ENCODE assay signal across 9 cellular contexts in the genomic region with DNA sequence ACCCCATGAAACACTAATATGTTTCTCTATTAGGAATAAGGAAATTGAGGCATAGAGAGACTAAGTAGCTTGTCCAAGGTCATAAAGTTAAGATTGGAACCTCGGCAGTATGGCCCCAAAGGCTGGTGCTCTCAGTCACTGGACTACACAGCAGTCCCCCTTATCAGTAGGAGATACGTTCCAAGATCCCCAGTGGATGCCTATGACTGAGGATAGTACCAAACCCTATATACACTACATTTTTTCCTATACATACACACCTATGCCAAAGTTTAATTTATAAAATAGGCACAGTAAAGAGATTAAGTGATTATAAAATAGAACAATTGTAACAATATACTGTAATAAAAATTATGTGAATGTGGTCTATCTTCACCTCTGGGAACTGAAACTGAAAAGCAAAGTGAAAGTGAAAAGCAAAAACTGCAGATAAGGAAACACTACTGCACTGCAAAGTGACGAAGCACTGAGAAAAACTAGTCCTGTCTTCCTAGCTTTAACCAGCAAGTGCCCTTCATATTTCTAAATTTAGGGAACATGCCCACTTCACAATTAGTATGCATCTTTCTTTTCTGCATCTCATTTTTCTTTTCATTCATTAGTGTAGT.
DNase-seq lines count a peak whose midpoint lies in the region; ATAC-seq and TF ChIP-seq lines count a peak whose summit lies in the region.
"Had no signal": no experiment of that assay in that cellular context is flagged by ENCODE, and none has a peak within 500 bp of the region (broad histone marks: within the 10 kb centered on the region; RNA-seq: fewer than 3 reads in every experiment).

No MANE protein-coding gene starts in this region.

- peak; percentile 80 for DNase-seq in GM12865 (ENCODE audit: low read depth)
- DNase-seq in activated CD8-positive, alpha-beta T cell treated with anti-CD3 and anti-CD28 coated beads, Interleukin-2, amount 10 ng/mL, durations not matched to agents 7 days and 5 days: peak; percentile 33
- no peak for DNase-seq in mucosa of descending colon
- DNase-seq in HK-2 (ENCODE audit: unreplicated experiment): no peak
- DNase-seq in head of caudate nucleus: no peak
- DNase-seq in GOT3 (lab: John Stamatoyannopoulos, UW): no peak
- DNase-seq in SK-N-SH: no peak
- DNase-seq: IMR-90 had no signal

- POLR2A ChIA-PET in activated CD8-positive, alpha-beta T cell treated with anti-CD3 and anti-CD28 coated beads, Interleukin-2, amount 10 ng/mL, durations not matched to agents 7 days and 5 days (lab: Charles Lee): interaction anchor here (1.0 kb wide), 1 partner anchor 97 kb away, joined by 3 read pairs; a partner anchor contains a TSS
- POLR2A ChIA-PET in SK-N-SH (lab: Yijun Ruan, JAX): no interaction called here

- peaks cover 51% of the 10 kb centered on the region for H3K4me1 Mint-ChIP-seq in activated CD8-positive, alpha-beta T cell treated with anti-CD3 and anti-CD28 coated beads, Interleukin-2, amount 10 ng/mL, durations not matched to agents 7 days and 5 days (ENCODE audit: low read depth)

- no peak overlapping the region for H3K9ac ChIP-seq in SK-N-SH

- WGBS in SK-N-SH (ENCODE audit: low lambda C conversion rate): 86% methylated on average over 3 of the region's 3 CpGs

- H3K9me2 ChIP-seq in SK-N-SH: no peaks in the 10 kb centered on the region

- no peaks in the 10 kb centered on the region for H3K36me3 ChIP-seq in mucosa of descending colon (ENCODE audit: low read depth)
- peaks cover 9 to 30% of the 10 kb centered on the region in 2 experiments for H3K36me3 ChIP-seq in SK-N-SH (replicated peaks in 1 of 2; ENCODE audit: control insufficient read depth in 1 of 2, insufficient read depth in 2 of 2, low read length in 1 of 2)

- H3K27me3 Mint-ChIP-seq in activated CD8-positive, alpha-beta T cell treated with anti-CD3 and anti-CD28 coated beads, Interleukin-2, amount 10 ng/mL, durations not matched to agents 7 days and 5 days (ENCODE audit: low read depth): no peaks in the 10 kb centered on the region

- ATAC-seq in HG02759 (IDR thresholded peaks at IDR 0.05; ENCODE audit: unreplicated experiment): peak; percentile 32
- peak; percentile 81 for ATAC-seq in activated CD8-positive, alpha-beta T cell treated with anti-CD3 and anti-CD28 coated beads, Interleukin-2, amount 10 ng/mL, durations not matched to agents 7 days and 5 days
- peak; percentile 73 for ATAC-seq in mucosa of descending colon

- CTCF ChIA-PET in activated CD8-positive, alpha-beta T cell treated with anti-CD3 and anti-CD28 coated beads, Interleukin-2, amount 10 ng/mL, durations not matched to agents 7 days and 5 days (lab: Charles Lee): interaction anchor here (0.7 to 4.2 kb wide), 7 partner anchors 14 to 258 kb away, joined by 3 to 26 read pairs (median 4); a partner anchor contains a TSS
- CTCF ChIA-PET in SK-N-SH (lab: Yijun Ruan, JAX): interaction anchor here (1.0 to 1.1 kb wide), 3 partner anchors 19 to 258 kb away, joined by 3 to 5 read pairs (median 3); a partner anchor contains a TSS

- no peaks in the 10 kb centered on the region for H3K27me3 ChIP-seq in SK-N-SH (ENCODE audit: insufficient read depth)

- no peaks in the 10 kb centered on the region for H4K20me1 ChIP-seq in SK-N-SH (ENCODE audit: insufficient read depth)

- H3K36me3 Mint-ChIP-seq in activated CD8-positive, alpha-beta T cell treated with anti-CD3 and anti-CD28 coated beads, Interleukin-2, amount 10 ng/mL, durations not matched to agents 7 days and 5 days (ENCODE audit: low read depth): peaks cover 34% of the 10 kb centered on the region

- no peak overlapping the region for H3K4me2 ChIP-seq in SK-N-SH

- peak overlapping the region; percentile 83 for H3K27ac Mint-ChIP-seq in activated CD8-positive, alpha-beta T cell treated with anti-CD3 and anti-CD28 coated beads, Interleukin-2, amount 10 ng/mL, durations not matched to agents 7 days and 5 days

- TF ChIP-seq CTCF in GM12865 (IDR thresholded peaks at IDR 0.05; ENCODE audit: insufficient read depth, low read depth, low read length, missing control alignments) (no peak), mucosa of descending colon (IDR thresholded peaks at IDR 0.05) (no peak), SK-N-SH (IDR thresholded peaks at IDR 0.05) (no peak)

- H3K9me3 ChIP-seq in mucosa of descending colon: no peaks in the 10 kb centered on the region
- H3K9me3 ChIP-seq in SK-N-SH: no peaks in the 10 kb centered on the region

- intact Hi-C loops in mucosa of descending colon (cut with DNase I, micrococcal nuclease): no loop called here
- intact Hi-C loops in head of caudate nucleus (cut with DNase I): no loop called here

- H3K79me2 ChIP-seq in SK-N-SH (ENCODE audit: insufficient read depth): no peaks in the 10 kb centered on the region

- H3K4me3 ChIP-seq in GM12865 (ENCODE audit: low read depth, low read length): no peak overlapping the region
- H3K4me3 ChIP-seq in mucosa of descending colon: no peak overlapping the region
- no peak overlapping the region for H3K4me3 ChIP-seq in SK-N-SH (ENCODE audit: low read depth in 2 of 2, low read length in 1 of 2)

- no peak overlapping the region for H2AFZ ChIP-seq in SK-N-SH (ENCODE audit: low read depth)

- TF ChIP-seq EP300 in SK-N-SH (IDR thresholded peaks at IDR 0.05; ENCODE audit: borderline replicate concordance in 1 of 2, low read depth in 1 of 2, low read length in 1 of 2): no peak

- TF ChIP-seq RAD21 in SK-N-SH (IDR thresholded peaks at IDR 0.05; ENCODE audit: low read length): no peak

- no peak overlapping the region for H3K27ac ChIP-seq in SK-N-SH (ENCODE audit: low read depth in 2 of 2, low read length in 1 of 2)

- H3F3A ChIP-seq in SK-N-SH (replicated peaks; ENCODE audit: insufficient read depth): no peaks in the 10 kb centered on the region

- H3K4me3 Mint-ChIP-seq in activated CD8-positive, alpha-beta T cell treated with anti-CD3 and anti-CD28 coated beads, Interleukin-2, amount 10 ng/mL, durations not matched to agents 7 days and 5 days: peak overlapping the region; percentile 35

- no peaks in the 10 kb centered on the region for H3K9me3 Mint-ChIP-seq in activated CD8-positive, alpha-beta T cell treated with anti-CD3 and anti-CD28 coated beads, Interleukin-2, amount 10 ng/mL, durations not matched to agents 7 days and 5 days (ENCODE audit: insufficient read depth)

- H3K4me1 ChIP-seq in mucosa of descending colon (ENCODE audit: low read depth): peaks cover 15% of the 10 kb centered on the region
- H3K4me1 ChIP-seq in SK-N-SH (ENCODE audit: control insufficient read depth in 1 of 2, insufficient read depth in 2 of 2, low read depth in 1 of 2, low read length in 1 of 2): no peaks in the 10 kb centered on the region

TF ChIP-seq in SK-N-SH, 30 proteins besides CTCF, POLR2A, EP300 and RAD21:
- no peak for TF ChIP-seq EZH2phosphoT487 (IDR thresholded peaks at IDR 0.05; ENCODE audit: borderline replicate concordance, low read depth)
- no peak for TF ChIP-seq YY1 (IDR thresholded peaks at IDR 0.05; ENCODE audit: low read depth)
- no peak for TF ChIP-seq TCF12 (IDR thresholded peaks at IDR 0.05)
- TF ChIP-seq, protein P1, sequence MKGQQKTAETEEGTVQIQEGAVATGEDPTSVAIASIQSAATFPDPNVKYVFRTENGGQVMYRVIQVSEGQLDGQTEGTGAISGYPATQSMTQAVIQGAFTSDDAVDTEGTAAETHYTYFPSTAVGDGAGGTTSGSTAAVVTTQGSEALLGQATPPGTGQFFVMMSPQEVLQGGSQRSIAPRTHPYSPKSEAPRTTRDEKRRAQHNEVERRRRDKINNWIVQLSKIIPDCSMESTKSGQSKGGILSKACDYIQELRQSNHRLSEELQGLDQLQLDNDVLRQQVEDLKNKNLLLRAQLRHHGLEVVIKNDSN (IDR thresholded peaks at IDR 0.05; ENCODE audit: borderline replicate concordance, low read depth): no peak
- TF ChIP-seq, protein P2, sequence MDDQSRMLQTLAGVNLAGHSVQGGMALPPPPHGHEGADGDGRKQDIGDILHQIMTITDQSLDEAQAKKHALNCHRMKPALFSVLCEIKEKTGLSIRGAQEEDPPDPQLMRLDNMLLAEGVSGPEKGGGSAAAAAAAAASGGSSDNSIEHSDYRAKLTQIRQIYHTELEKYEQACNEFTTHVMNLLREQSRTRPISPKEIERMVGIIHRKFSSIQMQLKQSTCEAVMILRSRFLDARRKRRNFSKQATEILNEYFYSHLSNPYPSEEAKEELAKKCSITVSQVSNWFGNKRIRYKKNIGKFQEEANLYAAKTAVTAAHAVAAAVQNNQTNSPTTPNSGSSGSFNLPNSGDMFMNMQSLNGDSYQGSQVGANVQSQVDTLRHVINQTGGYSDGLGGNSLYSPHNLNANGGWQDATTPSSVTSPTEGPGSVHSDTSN (IDR thresholded peaks at IDR 0.05): no peak
- TF ChIP-seq, protein P3, sequence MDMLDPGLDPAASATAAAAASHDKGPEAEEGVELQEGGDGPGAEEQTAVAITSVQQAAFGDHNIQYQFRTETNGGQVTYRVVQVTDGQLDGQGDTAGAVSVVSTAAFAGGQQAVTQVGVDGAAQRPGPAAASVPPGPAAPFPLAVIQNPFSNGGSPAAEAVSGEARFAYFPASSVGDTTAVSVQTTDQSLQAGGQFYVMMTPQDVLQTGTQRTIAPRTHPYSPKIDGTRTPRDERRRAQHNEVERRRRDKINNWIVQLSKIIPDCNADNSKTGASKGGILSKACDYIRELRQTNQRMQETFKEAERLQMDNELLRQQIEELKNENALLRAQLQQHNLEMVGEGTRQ (IDR thresholded peaks at IDR 0.05; ENCODE audit: borderline replicate concordance, low read depth, low read length): no peak
- no peak for TF ChIP-seq TEAD4 (IDR thresholded peaks at IDR 0.05; ENCODE audit: borderline replicate concordance, insufficient read depth)

Comparison
In these comparisons a context has a peak if more than half of its experiments do, and no peak if none do; other contexts are left out.
1. DNase-seq: peak in GM12865 (single experiment) and activated CD8-positive, alpha-beta T cell treated with anti-CD3 and anti-CD28 coated beads, Interleukin-2, amount 10 ng/mL, durations not matched to agents 7 days and 5 days (single experiment); none in mucosa of descending colon (0 of 3), HK-2 (single experiment), head of caudate nucleus (0 of 42), GOT3 (single experiment) and SK-N-SH (single experiment).
2. Peak in every context shown above with its lines, with median percentiles within 50 percentile points of each other: ATAC-seq.